15 cellular contexts compared by ENCODE assay signal in the genomic region with DNA sequence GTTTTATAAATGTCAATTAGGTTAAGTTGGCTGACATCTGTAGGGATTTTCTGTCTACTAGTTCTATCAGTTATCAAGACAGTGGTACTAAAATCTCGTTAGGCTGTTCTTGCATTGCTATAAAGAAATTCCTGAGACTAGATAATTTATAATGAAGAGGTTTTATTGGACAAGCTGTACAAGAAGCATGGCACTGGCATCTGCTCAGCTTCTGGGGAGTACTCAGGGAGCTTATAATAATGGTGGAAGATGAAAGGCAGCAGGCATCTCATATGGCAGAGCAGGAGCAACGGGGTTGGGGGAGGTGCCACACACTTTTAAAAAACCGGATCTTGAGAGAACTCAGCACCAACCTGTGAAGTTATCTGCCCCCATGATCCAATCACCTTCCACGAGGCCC. TPM values are rescaled to one million over a fixed set of nuclear protein-coding genes. Genes with fewer than 3 reads are reported as not detected.
A peak's percentile ranks its signal among the peaks of the same experiment; 100 is the strongest.
DNase-seq lines count a peak whose midpoint lies in the region; ATAC-seq and TF ChIP-seq lines count a peak whose summit lies in the region.
"Had no signal": no experiment of that assay in that cellular context is flagged by ENCODE, and none has a peak within 500 bp of the region (broad histone marks: within the 10 kb centered on the region; RNA-seq: fewer than 3 reads in every experiment).

No MANE protein-coding gene starts in this region.

- no peak for TF ChIP-seq RAD21 in SK-N-SH (IDR thresholded peaks at IDR 0.05; ENCODE audit: low read length)

- no peak overlapping the region for H3K4me3 ChIP-seq in SK-N-SH (ENCODE audit: low read depth in 2 of 2, low read length in 1 of 2)
- no peak overlapping the region for H3K4me3 ChIP-seq in sigmoid colon
- H3K4me3 ChIP-seq in right atrium auricular region: no peak overlapping the region
- H3K4me3 ChIP-seq: BLaER1, HAP-1 had no signal

- peaks cover 22% of the 10 kb centered on the region; the same call in 1 of the 2 replicates for H4K20me1 ChIP-seq in SK-N-SH (ENCODE audit: insufficient read depth)

- H3K36me3 Mint-ChIP-seq in effector memory CD8-positive, alpha-beta T cell (ENCODE audit: insufficient read depth): peaks cover 71% of the 10 kb centered on the region

- CTCF ChIA-PET in SK-N-SH (lab: Yijun Ruan, JAX): no interaction called here

- H3K36me3 ChIP-seq in SK-N-SH (replicated peaks in 1 of 2; ENCODE audit: control insufficient read depth in 1 of 2, insufficient read depth in 2 of 2, low read length in 1 of 2) (peaks cover 28 to 75% of the 10 kb centered on the region in 2 experiments), sigmoid colon (peaks cover 0 to 8% (median 0%) of the 10 kb centered on the region in 4 donors), right atrium auricular region (peaks cover 7% of the 10 kb centered on the region)
- H3K36me3 ChIP-seq: HAP-1 had no signal

- no peaks in the 10 kb centered on the region for H3K27me3 Mint-ChIP-seq in effector memory CD8-positive, alpha-beta T cell
- H3K27me3 Mint-ChIP-seq: CD8-positive, alpha-beta memory T cell had no signal

- H3K4me1 Mint-ChIP-seq in effector memory CD8-positive, alpha-beta T cell (ENCODE audit: low read depth in 2 of 2): peaks cover 15 to 56% of the 10 kb centered on the region in 2 donors

- H3K9me3 Mint-ChIP-seq in effector memory CD8-positive, alpha-beta T cell: no peaks in the 10 kb centered on the region
- H3K9me3 Mint-ChIP-seq: CD8-positive, alpha-beta memory T cell had no signal

- TF ChIP-seq EP300 in SK-N-SH (IDR thresholded peaks at IDR 0.05; ENCODE audit: borderline replicate concordance in 1 of 2, low read depth in 1 of 2, low read length in 1 of 2) (no peak), sigmoid colon (IDR thresholded peaks at IDR 0.05) (peak in 1 of 4 donors; percentile 53)

- H3K27me3 ChIP-seq in SK-N-SH (ENCODE audit: insufficient read depth): no peaks in the 10 kb centered on the region
- no peaks in the 10 kb centered on the region for H3K27me3 ChIP-seq in sigmoid colon
- H3K27me3 ChIP-seq in right atrium auricular region: no peaks in the 10 kb centered on the region
- H3K27me3 ChIP-seq: BLaER1 had no signal

- H3K79me2 ChIP-seq in SK-N-SH (ENCODE audit: insufficient read depth): peaks cover 84% of the 10 kb centered on the region

- TF ChIP-seq POLR2A in sigmoid colon (IDR thresholded peaks at IDR 0.05): no peak

- POLR2A ChIA-PET in SK-N-SH (lab: Yijun Ruan, JAX): no interaction called here

- H3K4me1 ChIP-seq in SK-N-SH (ENCODE audit: control insufficient read depth in 1 of 2, insufficient read depth in 2 of 2, low read depth in 1 of 2, low read length in 1 of 2) (peaks cover 0 to 6% of the 10 kb centered on the region in 2 experiments; a peak in 1 of 4 replicates), sigmoid colon (peaks cover 0 to 23% (median 14%) of the 10 kb centered on the region in 4 donors), right atrium auricular region (no peaks in the 10 kb centered on the region)
- H3K4me1 ChIP-seq: Caco-2, HAP-1 had no signal

- no peak overlapping the region for H2AFZ ChIP-seq in SK-N-SH (ENCODE audit: low read depth)

- H3F3A ChIP-seq in SK-N-SH (replicated peaks; ENCODE audit: insufficient read depth): peaks cover 15% of the 10 kb centered on the region

- H3K9me3 ChIP-seq in SK-N-SH (no peaks in the 10 kb centered on the region), sigmoid colon (no peaks in the 10 kb centered on the region), right atrium auricular region (no peaks in the 10 kb centered on the region)
- H3K9me3 ChIP-seq: BLaER1, Caco-2, HAP-1 had no signal

- 97% methylated on average over 4 of the region's 4 CpGs for WGBS in SK-N-SH (ENCODE audit: low lambda C conversion rate)
- 92 to 93% methylated on average over 4 of the region's 4 CpGs for WGBS in sigmoid colon, 2 donors

- peak overlapping the region; percentile 13 to 49 for H3K27ac Mint-ChIP-seq in effector memory CD8-positive, alpha-beta T cell

- H3K9ac ChIP-seq in SK-N-SH: no peak overlapping the region
- H3K9ac ChIP-seq: BLaER1 had no signal

- TF ChIP-seq CTCF in SK-N-SH (IDR thresholded peaks at IDR 0.05) (no peak), sigmoid colon (IDR thresholded peaks at IDR 0.05) (no peak), right atrium auricular region (IDR thresholded peaks at IDR 0.05) (no peak)

- intact Hi-C loops in sigmoid colon (cut with DNase I): loop anchor here (2.0 kb wide), 1 partner anchor 43 kb away; no protein-coding TSS in a partner anchor

- H3K27ac ChIP-seq in SK-N-SH (ENCODE audit: low read depth in 2 of 2, low read length in 1 of 2) (no peak overlapping the region), sigmoid colon (no peak overlapping the region), right atrium auricular region (no peak overlapping the region)
- H3K27ac ChIP-seq: BLaER1 had no signal

- H3K4me2 ChIP-seq in SK-N-SH: no peak overlapping the region
- H3K4me2 ChIP-seq: BLaER1 had no signal

- DNase-seq in SK-N-SH (no peak), SK-N-DZ (ENCODE audit: low spot score) (peak; percentile 1), sigmoid colon (peak; percentile 64), right atrium auricular region (ENCODE audit: low spot score) (no peak), NCI-H345 (lab: John Stamatoyannopoulos, UW) (no peak)
- no peak for DNase-seq in effector memory CD8-positive, alpha-beta T cell
- DNase-seq: 8988T; AML-193; Caco-2; CD8-positive, alpha-beta memory T cell; GOT3 had no signal

- no peaks in the 10 kb centered on the region for H3K9me2 ChIP-seq in SK-N-SH

- ATAC-seq in SK-N-SH treated with all-trans-retinoic acid at 6 μM for 48 hours (no peak), HG02852 (IDR thresholded peaks at IDR 0.05; ENCODE audit: unreplicated experiment) (no peak)
- ATAC-seq in effector memory CD8-positive, alpha-beta T cell (replicated peaks): no peak

- no peak overlapping the region for H3K4me3 Mint-ChIP-seq in effector memory CD8-positive, alpha-beta T cell
- H3K4me3 Mint-ChIP-seq: CD8-positive, alpha-beta memory T cell had no signal

TF ChIP-seq in SK-N-SH treated with all-trans-retinoic acid at 6 μM for 48 hours, 23 proteins besides CTCF, POLR2A, EP300 and RAD21:
- TF ChIP-seq ISL1 (CRISPR knock-in tag; IDR thresholded peaks at IDR 0.05): 0 out of 2 replicates have a peak, but pooled peaks have one; percentile 37
- TF ChIP-seq, protein P1, sequence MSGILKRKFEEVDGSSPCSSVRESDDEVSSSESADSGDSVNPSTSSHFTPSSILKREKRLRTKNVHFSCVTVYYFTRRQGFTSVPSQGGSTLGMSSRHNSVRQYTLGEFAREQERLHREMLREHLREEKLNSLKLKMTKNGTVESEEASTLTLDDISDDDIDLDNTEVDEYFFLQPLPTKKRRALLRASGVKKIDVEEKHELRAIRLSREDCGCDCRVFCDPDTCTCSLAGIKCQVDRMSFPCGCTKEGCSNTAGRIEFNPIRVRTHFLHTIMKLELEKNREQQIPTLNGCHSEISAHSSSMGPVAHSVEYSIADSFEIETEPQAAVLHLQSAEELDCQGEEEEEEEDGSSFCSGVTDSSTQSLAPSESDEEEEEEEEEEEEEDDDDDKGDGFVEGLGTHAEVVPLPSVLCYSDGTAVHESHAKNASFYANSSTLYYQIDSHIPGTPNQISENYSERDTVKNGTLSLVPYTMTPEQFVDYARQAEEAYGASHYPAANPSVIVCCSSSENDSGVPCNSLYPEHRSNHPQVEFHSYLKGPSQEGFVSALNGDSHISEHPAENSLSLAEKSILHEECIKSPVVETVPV (CRISPR knock-in tag; IDR thresholded peaks at IDR 0.05): no peak
TF ChIP-seq in SK-N-SH treated with all-trans-retinoic acid at 6 μM for 48 hours: peak in this region for 1.

TF ChIP-seq in SK-N-SH, 30 proteins besides CTCF, POLR2A, EP300 and RAD21 (continues in another document):
- TF ChIP-seq MXI1 (IDR thresholded peaks at IDR 0.05; ENCODE audit: low read depth, low read length): no peak
- TF ChIP-seq EZH2phosphoT487 (IDR thresholded peaks at IDR 0.05; ENCODE audit: borderline replicate concordance, low read depth): no peak
- TF ChIP-seq NRF1 (IDR thresholded peaks at IDR 0.05; ENCODE audit: low read depth, low read length): no peak
- TF ChIP-seq IRF3 (IDR thresholded peaks at IDR 0.05; ENCODE audit: low read depth, low read length): no peak
- no peak for TF ChIP-seq SIN3A (IDR thresholded peaks at IDR 0.05; ENCODE audit: borderline replicate concordance, low read depth, low read length)
- no peak for TF ChIP-seq ZBTB33 (IDR thresholded peaks at IDR 0.05; ENCODE audit: borderline replicate concordance, low read depth)
- no peak for TF ChIP-seq FOXJ3 (CRISPR knock-in tag; IDR thresholded peaks at IDR 0.05)
- no peak for TF ChIP-seq MEF2A (IDR thresholded peaks at IDR 0.05; ENCODE audit: borderline replicate concordance, low read depth)
- TF ChIP-seq FOXM1 (IDR thresholded peaks at IDR 0.05; ENCODE audit: low read depth): no peak

RNA-seq across cellular contexts. Expression of gene CHIC2, which starts 28.2 kb away (rescaled TPM):
- polyA plus RNA-seq in SK-N-SH (2012; rRNA removed) (24.1 and 26.8 TPM in 2 replicates), sigmoid colon (10 to 100 TPM; 17.6 to 19.8 (median 18.0) TPM)
- polyA plus RNA-seq in SK-N-SH (2012; cell fraction: cytosol; rRNA removed): 26.7 and 33.2 TPM in 2 replicates
- 14.1 and 14.5 TPM in 2 replicates for polyA plus RNA-seq in SK-N-SH (2012; cell fraction: nucleus; rRNA removed)
- 19.2 and 28.0 TPM in 2 replicates for polyA plus RNA-seq in SK-N-DZ (2014; cell fraction: cytosol; rRNA removed)
- 8.2 and 14.1 TPM in 2 replicates for polyA plus RNA-seq in SK-N-DZ (2014; cell fraction: nucleus; rRNA removed)
- total RNA-seq in sigmoid colon (10 to 100 TPM; 22.8 to 34.6 (median 25.0) TPM), right atrium auricular region (10 to 100 TPM; 10.6 to 18.7 TPM)

Comparison
In these comparisons a context has a peak if more than half of its experiments do, and no peak if none do; other contexts are left out.
1. DNase-seq: peak in SK-N-DZ (single experiment) and sigmoid colon (single experiment); none in SK-N-SH (single experiment), effector memory CD8-positive, alpha-beta T cell (0 of 3), right atrium auricular region (single experiment) and NCI-H345 (single experiment).